Comparison of ENCODE assay signal across 15 cellular contexts in the genomic region with DNA sequence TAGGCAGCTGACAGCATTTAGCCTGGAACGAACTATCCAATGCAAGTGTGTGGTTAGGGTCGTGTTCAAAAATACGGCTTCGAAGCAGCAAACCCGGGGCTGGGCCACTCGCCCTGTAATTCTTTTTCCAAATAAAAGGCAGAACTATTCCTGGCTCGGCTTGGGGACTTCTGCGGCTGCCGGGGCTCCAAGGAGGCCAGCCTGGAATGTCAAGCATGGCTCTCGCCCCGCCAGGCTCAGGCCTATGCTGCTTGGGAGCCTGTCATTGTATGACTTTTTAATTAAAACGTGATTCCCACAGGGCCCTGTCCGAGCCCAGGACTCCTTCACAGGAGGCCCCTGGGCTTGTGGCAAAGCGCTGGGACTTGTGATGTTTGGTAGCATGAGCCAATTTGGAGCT. TPM values are rescaled to one million over a fixed set of nuclear protein-coding genes. Genes with fewer than 3 reads are reported as not detected.
DNase-seq lines count a peak whose midpoint lies in the region; ATAC-seq and TF ChIP-seq lines count a peak whose summit lies in the region.
"Had no signal": no experiment of that assay in that cellular context is flagged by ENCODE, and none has a peak within 500 bp of the region (broad histone marks: within the 10 kb centered on the region; RNA-seq: fewer than 3 reads in every experiment).

No MANE protein-coding gene starts in this region.

- H4K91ac ChIP-seq in trophoblast cell (ENCODE audit: low read depth, low read length) = no peak overlapping the region

- H3K4me3 ChIP-seq in ascending aorta = peak overlapping the region in 1 of 2 donors; percentile 38
- no peak overlapping the region for H3K4me3 ChIP-seq in testis
- H3K4me3 ChIP-seq in trophoblast cell (ENCODE audit: low read depth, low read length) = no peak overlapping the region
- H3K4me3 ChIP-seq: skin epidermis had no signal

- no peak for ATAC-seq in activated CD4-positive, CD25-positive, alpha-beta regulatory T cell treated with anti-CD3 and anti-CD28 coated beads, Interleukin-2, amount 50 U/mL, for 24 hours

- no peaks in the 10 kb centered on the region for H3K9me3 Mint-ChIP-seq in activated naive CD8-positive, alpha-beta T cell treated with anti-CD3 and anti-CD28 coated beads for 36 hours
- H3K9me3 Mint-ChIP-seq: CD4-positive, alpha-beta T cell; central memory CD8-positive, alpha-beta T cell; memory B cell had no signal

- H3K27me3 ChIP-seq in ascending aorta (no peaks in the 10 kb centered on the region), testis (no peaks in the 10 kb centered on the region), trophoblast cell (ENCODE audit: insufficient read depth, low read length) (no peaks in the 10 kb centered on the region)

- 43 to 45% methylated on average over 14 of the region's 14 CpGs for WGBS in testis, 2 donors
- no CpG with 5 or more reads among the region's 14 CpGs for WGBS in trophoblast cell (ENCODE audit: extremely low coverage, insufficient coverage, insufficient read length)

- H3K18ac ChIP-seq in trophoblast cell (ENCODE audit: low read length) = no peak overlapping the region

- in situ Hi-C loops in G401 (cut with HindIII; ENCODE audit: low sequenced_read_pairs) = no loop called here

- H3K4ac ChIP-seq in trophoblast cell (ENCODE audit: low read depth, low read length) = no peak overlapping the region

- DNase-seq in ascending aorta (ENCODE audit: low spot score in 2 of 2) (no peak), globus pallidus (ENCODE audit: low spot score) (peak; percentile 40), myocyte (ENCODE audit: low read depth) (peak; percentile 47), testis (peak; percentile 56), G401 (ENCODE audit: low spot score) (no peak), trophoblast cell (no peak)
- DNase-seq in activated naive CD8-positive, alpha-beta T cell treated with anti-CD3 and anti-CD28 coated beads for 36 hours = no peak
- DNase-seq: activated T-cell treated with anti-CD3 and anti-CD28 coated beads, Interleukin-2, amount 50 U/mL, for 48 hours; CD4-positive, alpha-beta T cell; NCI-H446; SHP77 treated with DMSO at 0.1 percent for 48 hours had no signal

- H3K14ac ChIP-seq in trophoblast cell (ENCODE audit: low read length) = no peak overlapping the region

- no peak overlapping the region for H4K8ac ChIP-seq in trophoblast cell (ENCODE audit: low read depth, low read length)

- no peak overlapping the region for H3K4me2 ChIP-seq in trophoblast cell (ENCODE audit: low read length)

- H2BK120ac ChIP-seq in trophoblast cell (ENCODE audit: insufficient read depth, low read length, poor library complexity) = no peak overlapping the region

- H2AFZ ChIP-seq in trophoblast cell (ENCODE audit: insufficient read depth, low read length, poor library complexity) = no peak overlapping the region

- TF ChIP-seq CTCF in ascending aorta (IDR thresholded peaks at IDR 0.05) (no peak), testis (IDR thresholded peaks at IDR 0.05) (no peak)

- intact Hi-C loops in ascending aorta (cut with DNase I) = no loop called here
- intact Hi-C loops in testis (cut with DNase I; ENCODE audit: low total_unique reads) = no loop called here

- H3K27ac Mint-ChIP-seq in activated naive CD8-positive, alpha-beta T cell treated with anti-CD3 and anti-CD28 coated beads for 36 hours = no peak overlapping the region
- H3K27ac Mint-ChIP-seq: CD4-positive, alpha-beta T cell; memory B cell had no signal

- no peak overlapping the region for H3K9ac ChIP-seq in trophoblast cell (ENCODE audit: low read length)

- H3K4me1 ChIP-seq in ascending aorta (peaks cover 8 to 25% of the 10 kb centered on the region in 2 donors), testis (peaks cover 28% of the 10 kb centered on the region), trophoblast cell (ENCODE audit: control insufficient read depth in 1 of 2, insufficient read depth in 2 of 2, low read length in 2 of 2) (no peaks in the 10 kb centered on the region)

- H2AK5ac ChIP-seq in trophoblast cell (ENCODE audit: low read length) = no peak overlapping the region

- H3K23ac ChIP-seq in trophoblast cell (ENCODE audit: low read length) = no peak overlapping the region

- no peak overlapping the region for H4K12ac ChIP-seq in trophoblast cell (ENCODE audit: low read depth, low read length)

- H2BK12ac ChIP-seq in trophoblast cell (ENCODE audit: low read length) = no peak overlapping the region

- H3K79me2 ChIP-seq in trophoblast cell (ENCODE audit: control insufficient read depth, insufficient read depth, low read length, poor library complexity) = no peaks in the 10 kb centered on the region

- H3K9me3 ChIP-seq in ascending aorta = no peaks in the 10 kb centered on the region
- H3K9me3 ChIP-seq in testis = no peaks in the 10 kb centered on the region
- no peaks in the 10 kb centered on the region for H3K9me3 ChIP-seq in trophoblast cell (ENCODE audit: insufficient read depth, low read depth, low read length)

- H3K27me3 Mint-ChIP-seq in activated naive CD8-positive, alpha-beta T cell treated with anti-CD3 and anti-CD28 coated beads for 36 hours = peaks cover 4% of the 10 kb centered on the region
- H3K27me3 Mint-ChIP-seq: CD4-positive, alpha-beta T cell; central memory CD8-positive, alpha-beta T cell; memory B cell had no signal

- H3K27ac ChIP-seq in ascending aorta = peak overlapping the region; percentile 88 to 90
- H3K27ac ChIP-seq in testis = peak overlapping the region; percentile 63 to 89
- H3K27ac ChIP-seq in trophoblast cell (ENCODE audit: low read depth, low read length) = no peak overlapping the region

- no peaks in the 10 kb centered on the region for H3K79me1 ChIP-seq in trophoblast cell (ENCODE audit: low read length)

- peaks cover 11% of the 10 kb centered on the region for H3K4me1 Mint-ChIP-seq in activated naive CD8-positive, alpha-beta T cell treated with anti-CD3 and anti-CD28 coated beads for 36 hours

- TF ChIP-seq POLR2A in testis (IDR thresholded peaks at IDR 0.05) = no peak

- H3K36me3 ChIP-seq in ascending aorta = no peaks in the 10 kb centered on the region
- H3K36me3 ChIP-seq in testis (ENCODE audit: low read depth, missing control alignments) = no peaks in the 10 kb centered on the region
- H3K36me3 ChIP-seq in trophoblast cell (ENCODE audit: control insufficient read depth in 1 of 2, insufficient read depth in 2 of 2, low read length in 2 of 2) = no peaks in the 10 kb centered on the region

- H3K4me3 Mint-ChIP-seq in activated naive CD8-positive, alpha-beta T cell treated with anti-CD3 and anti-CD28 coated beads for 36 hours = no peak overlapping the region
- H3K4me3 Mint-ChIP-seq: CD4-positive, alpha-beta T cell; central memory CD8-positive, alpha-beta T cell; memory B cell had no signal

- no peaks in the 10 kb centered on the region for H3K36me3 Mint-ChIP-seq in activated naive CD8-positive, alpha-beta T cell treated with anti-CD3 and anti-CD28 coated beads for 36 hours
- H3K36me3 Mint-ChIP-seq: memory B cell had no signal

- no peak overlapping the region for H2BK5ac ChIP-seq in trophoblast cell (ENCODE audit: low read depth, low read length, poor library complexity)

RNA-seq across cellular contexts. Expression of a gene that starts 51.6 kb away (rescaled TPM):
- total RNA-seq in ascending aorta (281 TPM), myocyte (9.2 and 13.7 TPM in 2 replicates), testis (10 to 100 TPM; 42.4 to 74.9 TPM)
- 27.8 TPM for polyA plus RNA-seq in myocyte (2012)
- 40.2 TPM for polyA plus RNA-seq in testis (ENCODE audit: insufficient read depth, low read depth, low replicate concordance)
- total RNA-seq in G401 (2014; rRNA removed; shearing (Covaris generic)) = 4.8 TPM in 1 of 2 replicates, not detected in the other
- total RNA-seq in activated naive CD8-positive, alpha-beta T cell treated with anti-CD3 and anti-CD28 coated beads for 36 hours = under 1 TPM; 0.18 to 0.23 TPM
- 1.0 and 1.2 TPM in 2 replicates for polyA plus RNA-seq in trophoblast cell (2013)

Comparison
In these comparisons a context has a peak if more than half of its experiments do, and no peak if none do; other contexts are left out.
1. DNase-seq: peak in globus pallidus (single experiment), myocyte (single experiment) and testis (single experiment); none in ascending aorta (0 of 2), G401 (single experiment), activated naive CD8-positive, alpha-beta T cell treated with anti-CD3 and anti-CD28 coated beads for 36 hours (single experiment) and trophoblast cell (0 of 2).